In genomic region chr9:78982849-78983248, GRCh38 we compare ENCODE assay signal across 18 cellular contexts.
A peak's percentile ranks its signal among the peaks of the same experiment; 100 is the strongest.
DNase-seq lines count a peak whose midpoint lies in the region; ATAC-seq and TF ChIP-seq lines count a peak whose summit lies in the region.
"Had no signal": no experiment of that assay in that cellular context is flagged by ENCODE, and none has a peak within 500 bp of the region (broad histone marks: within the 10 kb centered on the region; RNA-seq: fewer than 3 reads in every experiment).

No MANE protein-coding gene starts in this region.

- no peaks in the 10 kb centered on the region for H3K27me3 Mint-ChIP-seq in activated CD8-positive, alpha-beta T cell treated with anti-CD3 and anti-CD28 coated beads, Interleukin-2, amount 10 ng/mL, durations not matched to agents 7 days and 5 days (ENCODE audit: low read depth)
- H3K27me3 Mint-ChIP-seq: activated naive CD8-positive, alpha-beta T cell treated with anti-CD3 and anti-CD28 coated beads, Interleukin-2, amount 50 U/mL, for 24 hours; CD8-positive, alpha-beta memory T cell; effector memory CD8-positive, alpha-beta T cell had no signal

- H3K56ac ChIP-seq in IMR-90 (ENCODE audit: extremely low read depth, insufficient read depth, low read length) = no peak overlapping the region

- H2BK20ac ChIP-seq in IMR-90 (ENCODE audit: low read depth, low read length) = no peak overlapping the region

- no peaks in the 10 kb centered on the region for H3K36me3 Mint-ChIP-seq in activated CD8-positive, alpha-beta T cell treated with anti-CD3 and anti-CD28 coated beads, Interleukin-2, amount 10 ng/mL, durations not matched to agents 7 days and 5 days (ENCODE audit: low read depth)

- H2BK5ac ChIP-seq in IMR-90 (ENCODE audit: low read depth, low read length, poor library complexity, severe bottlenecking) = no peak overlapping the region

- H3K4ac ChIP-seq in IMR-90 (ENCODE audit: low read depth, low read length) = 0 out of 2 replicates have a peak overlapping the region, but pooled peaks have one; percentile 9

- H3K27ac Mint-ChIP-seq in activated CD8-positive, alpha-beta T cell treated with anti-CD3 and anti-CD28 coated beads, Interleukin-2, amount 10 ng/mL, durations not matched to agents 7 days and 5 days = no peak overlapping the region
- H3K27ac Mint-ChIP-seq: activated naive CD8-positive, alpha-beta T cell treated with anti-CD3 and anti-CD28 coated beads, Interleukin-2, amount 50 U/mL, for 24 hours; CD8-positive, alpha-beta memory T cell; effector memory CD8-positive, alpha-beta T cell had no signal

- H2AK9ac ChIP-seq in IMR-90 (replicated peaks; ENCODE audit: low read depth, low read length, poor library complexity) = no peak overlapping the region

- no peak for ATAC-seq in IMR-90 (ENCODE audit: low read depth)
- ATAC-seq in activated CD8-positive, alpha-beta T cell treated with anti-CD3 and anti-CD28 coated beads, Interleukin-2, amount 10 ng/mL, durations not matched to agents 7 days and 5 days = no peak
- no peak for ATAC-seq in GM18867 (IDR thresholded peaks at IDR 0.05; ENCODE audit: unreplicated experiment)
- ATAC-seq: activated naive CD8-positive, alpha-beta T cell treated with anti-CD3 and anti-CD28 coated beads, Interleukin-2, amount 50 U/mL, for 24 hours; effector memory CD8-positive, alpha-beta T cell; gastrocnemius medialis; K562 had no signal

- no peaks in the 10 kb centered on the region; the same call in 1 of the 2 replicates for H3K9me1 ChIP-seq in IMR-90 (ENCODE audit: insufficient read depth, low read length)

- no TSS peak for BruUV-seq in IMR-90 (replicated peaks; lab: Mats Ljungman, UMichigan)

- H3K9ac ChIP-seq in IMR-90 (ENCODE audit: low read depth, low read length) (no peak overlapping the region), smooth muscle cell (ENCODE audit: low read depth) (no peak overlapping the region)

- H2BK15ac ChIP-seq in IMR-90 (ENCODE audit: low read depth, low read length) = no peak overlapping the region

- TF ChIP-seq POLR2A in IMR-90 (IDR thresholded peaks at IDR 0.05; ENCODE audit: low read depth, low read length) = no peak

- H2BK120ac ChIP-seq in IMR-90 (ENCODE audit: low read depth, low read length) = peak overlapping the region; percentile 0; the same call in 1 of the 2 replicates

- WGBS in IMR-90 (ENCODE audit: extremely low coverage in 2 of 2, insufficient read length in 1 of 2), 2 experiments = 100% methylated on average over 2 of the region's 3 CpGs; no CpG with 5 or more reads in 1 of the 2 experiments
- WGBS in smooth muscle cell (ENCODE audit: low lambda C conversion rate) = 66% methylated on average over 3 of the region's 3 CpGs

- H2AFZ ChIP-seq in IMR-90 (replicated peaks; ENCODE audit: low read length, poor library complexity) (no peak overlapping the region), smooth muscle cell (ENCODE audit: low read depth) (no peak overlapping the region)

- H3K27me3 ChIP-seq in IMR-90 (ENCODE audit: control insufficient read depth, insufficient read depth, low read length) (no peaks in the 10 kb centered on the region), smooth muscle cell (ENCODE audit: low read depth) (no peaks in the 10 kb centered on the region), tibial artery (no peaks in the 10 kb centered on the region)
- H3K27me3 ChIP-seq: gastrocnemius medialis had no signal

- CTCF ChIA-PET in IMR-90 (lab: Yijun Ruan, JAX) = no interaction called here
- CTCF ChIA-PET in activated CD8-positive, alpha-beta T cell treated with anti-CD3 and anti-CD28 coated beads, Interleukin-2, amount 10 ng/mL, durations not matched to agents 7 days and 5 days (lab: Charles Lee) = no interaction called here

- in situ Hi-C loops in IMR-90 (cut with MboI; ENCODE audit: low sequenced_read_pairs) = no loop called here

- H3K4me2 ChIP-seq in IMR-90 (ENCODE audit: low read depth, low read length) = no peak overlapping the region
- no peak overlapping the region for H3K4me2 ChIP-seq in smooth muscle cell

- H3K79me2 ChIP-seq in smooth muscle cell (ENCODE audit: low read depth) = no peaks in the 10 kb centered on the region

- POLR2A ChIA-PET in IMR-90 (lab: Charles Lee; ENCODE audit: unreplicated experiment) = no interaction called here
- POLR2A ChIA-PET in activated CD8-positive, alpha-beta T cell treated with anti-CD3 and anti-CD28 coated beads, Interleukin-2, amount 10 ng/mL, durations not matched to agents 7 days and 5 days (lab: Charles Lee) = no interaction called here

- no peak overlapping the region for H3K23ac ChIP-seq in IMR-90 (ENCODE audit: low read depth, low read length)

- no peak overlapping the region for H2AK5ac ChIP-seq in IMR-90 (ENCODE audit: low read depth, low read length)

- TF ChIP-seq CTCF in IMR-90 (conservative IDR thresholded peaks at IDR 0.05; ENCODE audit: low read depth, low read length) (no peak), smooth muscle cell (IDR thresholded peaks at IDR 0.05; ENCODE audit: borderline replicate concordance, insufficient read depth, poor library complexity, severe bottlenecking) (no peak), tibial artery (IDR thresholded peaks at IDR 0.05) (no peak)

- no peak overlapping the region for H3K18ac ChIP-seq in IMR-90 (ENCODE audit: low read depth, low read length)

- H3K9me3 Mint-ChIP-seq in activated CD8-positive, alpha-beta T cell treated with anti-CD3 and anti-CD28 coated beads, Interleukin-2, amount 10 ng/mL, durations not matched to agents 7 days and 5 days (ENCODE audit: insufficient read depth) = peaks cover 5% of the 10 kb centered on the region

- H4K20me1 ChIP-seq in IMR-90 (ENCODE audit: insufficient read depth, low read length) (no peaks in the 10 kb centered on the region), smooth muscle cell (ENCODE audit: low read depth) (no peaks in the 10 kb centered on the region)

- H3F3A ChIP-seq in smooth muscle cell (ENCODE audit: low read depth) = no peaks in the 10 kb centered on the region

- intact Hi-C loops in IMR-90 (cut with micrococcal nuclease) = no loop called here
- intact Hi-C loops in tibial artery (cut with DNase I; ENCODE audit: low total_unique reads) = no loop called here

- dilution Hi-C loops in IMR-90 (cut with HindIII; ENCODE audit: low sequenced_read_pairs, unreplicated experiment) = no loop called here

- peak overlapping the region in 1 of 2 experiments; percentile 9; a peak in 1 of 4 replicates for H4K8ac ChIP-seq in IMR-90 (ENCODE audit: low read depth in 2 of 2, low read length in 2 of 2)

- H3K4me1 ChIP-seq in IMR-90 (ENCODE audit: control insufficient read depth, insufficient read depth, low read length) (peaks cover 5% of the 10 kb centered on the region; the same call in 1 of the 2 replicates), smooth muscle cell (ENCODE audit: low read depth) (no peaks in the 10 kb centered on the region), tibial artery (no peaks in the 10 kb centered on the region)
- H3K4me1 ChIP-seq: gastrocnemius medialis had no signal

- no peak overlapping the region; the same call in 1 of the 2 replicates for H4K91ac ChIP-seq in IMR-90 (ENCODE audit: insufficient read depth, low read depth, low read length)

- DNase-seq in Daoy (ENCODE audit: low read depth) = peak; percentile 94
- DNase-seq in IMR-90 = peak; percentile 56
- DNase-seq in astrocyte of the hippocampus (ENCODE audit: low read depth, low spot score) = peak; percentile 57
- peak; percentile 72 for DNase-seq in islet precursor cell
- no peak for DNase-seq in activated CD8-positive, alpha-beta T cell treated with anti-CD3 and anti-CD28 coated beads, Interleukin-2, amount 10 ng/mL, durations not matched to agents 7 days and 5 days
- DNase-seq in smooth muscle cell (lab: John Stamatoyannopoulos, UW; ENCODE audit: unreplicated experiment) = no peak
- no peak for DNase-seq in tibial artery
- DNase-seq: activated CD4-positive, alpha-beta T cell treated with anti-CD3 and anti-CD28 coated beads, Interleukin-2, amount 50 U/mL, for 4 hours; activated naive CD8-positive, alpha-beta T cell treated with anti-CD3 and anti-CD28 coated beads, Interleukin-2, amount 50 U/mL, for 24 hours; activated T-cell treated with anti-CD3 and anti-CD28 coated beads, Interleukin-2, amount 50 U/mL, for 48 hours; CD8-positive, alpha-beta memory T cell; effector memory CD8-positive, alpha-beta T cell; gastrocnemius medialis; NCI-H1092 treated with DMSO at 0.1 percent for 48 hours; NCI-H526; stimulated activated CD4-positive, alpha-beta T cell treated with anti-CD3 and anti-CD28 coated beads, Interleukin-2, amount 100 ng/mL, for 48 hours had no signal

- no peak overlapping the region for H3K4me3 Mint-ChIP-seq in activated CD8-positive, alpha-beta T cell treated with anti-CD3 and anti-CD28 coated beads, Interleukin-2, amount 10 ng/mL, durations not matched to agents 7 days and 5 days
- H3K4me3 Mint-ChIP-seq: activated naive CD8-positive, alpha-beta T cell treated with anti-CD3 and anti-CD28 coated beads, Interleukin-2, amount 50 U/mL, for 24 hours; CD8-positive, alpha-beta memory T cell; effector memory CD8-positive, alpha-beta T cell had no signal

- H3K4me3 ChIP-seq in IMR-90 (ENCODE audit: insufficient read depth, low read depth, low read length) = no peak overlapping the region
- no peak overlapping the region for H3K4me3 ChIP-seq in smooth muscle cell
- H3K4me3 ChIP-seq in tibial artery = no peak overlapping the region
- H3K4me3 ChIP-seq: gastrocnemius medialis, K562 had no signal

- no peaks in the 10 kb centered on the region for H3K4me1 Mint-ChIP-seq in activated CD8-positive, alpha-beta T cell treated with anti-CD3 and anti-CD28 coated beads, Interleukin-2, amount 10 ng/mL, durations not matched to agents 7 days and 5 days (ENCODE audit: low read depth)
- H3K4me1 Mint-ChIP-seq: activated naive CD8-positive, alpha-beta T cell treated with anti-CD3 and anti-CD28 coated beads, Interleukin-2, amount 50 U/mL, for 24 hours; CD8-positive, alpha-beta memory T cell had no signal

- H3K14ac ChIP-seq in IMR-90 (replicated peaks; ENCODE audit: low read depth, low read length) = no peak overlapping the region

- no peak overlapping the region for H4K5ac ChIP-seq in IMR-90 (ENCODE audit: low read depth, low read length)

- no peak for TF ChIP-seq RAD21 in IMR-90 (IDR thresholded peaks at IDR 0.05; ENCODE audit: low read length)

- H3K9me3 ChIP-seq in IMR-90 (ENCODE audit: control insufficient read depth, insufficient read depth, low read length) (no peaks in the 10 kb centered on the region), smooth muscle cell (replicated peaks; ENCODE audit: low read depth) (no peaks in the 10 kb centered on the region), tibial artery (no peaks in the 10 kb centered on the region)
- H3K9me3 ChIP-seq: gastrocnemius medialis had no signal

- no peaks in the 10 kb centered on the region for H3K36me3 ChIP-seq in IMR-90 (ENCODE audit: control insufficient read depth, insufficient read depth, low read length)
- H3K36me3 ChIP-seq in smooth muscle cell (ENCODE audit: low read depth) = no peaks in the 10 kb centered on the region
- no peaks in the 10 kb centered on the region for H3K36me3 ChIP-seq in tibial artery
- H3K36me3 ChIP-seq: gastrocnemius medialis had no signal

- no peaks in the 10 kb centered on the region for H3K79me1 ChIP-seq in IMR-90 (ENCODE audit: low read depth in 1 of 2, low read length in 2 of 2)

- H3K27ac ChIP-seq in IMR-90 (ENCODE audit: insufficient read depth, low read length) (no peak overlapping the region), smooth muscle cell (ENCODE audit: low read depth) (no peak overlapping the region), tibial artery (no peak overlapping the region)
- H3K27ac ChIP-seq: gastrocnemius medialis had no signal

Comparison
In these comparisons a context has a peak if more than half of its experiments do, and no peak if none do; other contexts are left out.
1. DNase-seq: peak in Daoy (single experiment), IMR-90 (single experiment), astrocyte of the hippocampus (single experiment) and islet precursor cell (single experiment); none in activated CD8-positive, alpha-beta T cell treated with anti-CD3 and anti-CD28 coated beads, Interleukin-2, amount 10 ng/mL, durations not matched to agents 7 days and 5 days (single experiment), smooth muscle cell (single experiment) and tibial artery (0 of 2).